ENCODE assay signal across 8 cellular contexts in genomic region chr12:49131973-49132461, GRCh38. TPM values are rescaled to one million over a fixed set of nuclear protein-coding genes. Genes with fewer than 3 reads are reported as not detected.
DNase-seq lines count a peak whose midpoint lies in the region; ATAC-seq and TF ChIP-seq lines count a peak whose summit lies in the region.

No MANE protein-coding gene starts in this region.

- TF ChIP-seq CTCF in astrocyte of the cerebellum (IDR thresholded peaks at IDR 0.05; ENCODE audit: low read depth, low read length, missing control alignments) = no peak

- no peaks in the 10 kb centered on the region for H3K9me3 Mint-ChIP-seq in activated CD8-positive, alpha-beta memory T cell treated with anti-CD3 and anti-CD28 coated beads, Interleukin-2, amount 10 ng/mL, durations not matched to agents 7 days and 5 days (ENCODE audit: low read depth)

- peak overlapping the region; percentile 84 for H3K4me3 Mint-ChIP-seq in activated CD8-positive, alpha-beta memory T cell treated with anti-CD3 and anti-CD28 coated beads, Interleukin-2, amount 10 ng/mL, durations not matched to agents 7 days and 5 days

- no peak for ATAC-seq in activated CD8-positive, alpha-beta memory T cell treated with anti-CD3 and anti-CD28 coated beads, Interleukin-2, amount 10 ng/mL, durations not matched to agents 7 days and 5 days
- ATAC-seq in HG02798 (IDR thresholded peaks at IDR 0.05; ENCODE audit: poor library complexity, unreplicated experiment) = no peak
- ATAC-seq in HG03108 (IDR thresholded peaks at IDR 0.05; ENCODE audit: unreplicated experiment) = no peak

- H3K4me1 Mint-ChIP-seq in activated CD8-positive, alpha-beta memory T cell treated with anti-CD3 and anti-CD28 coated beads, Interleukin-2, amount 10 ng/mL, durations not matched to agents 7 days and 5 days = peaks cover 49% of the 10 kb centered on the region

- peak overlapping the region; percentile 20 for H3K4me3 ChIP-seq in astrocyte of the cerebellum (ENCODE audit: low read depth, low read length)

- DNase-seq in activated CD8-positive, alpha-beta memory T cell treated with anti-CD3 and anti-CD28 coated beads, Interleukin-2, amount 10 ng/mL, durations not matched to agents 7 days and 5 days = no peak
- DNase-seq in activated CD8-positive, alpha-beta memory T cell treated with anti-CD3 and anti-CD28 coated beads, Interleukin-2, amount 50 U/mL, for 4 hours = no peak
- DNase-seq in NCI-H2196 (lab: John Stamatoyannopoulos, UW; ENCODE audit: unreplicated experiment) (peak; percentile 28), astrocyte of the cerebellum (ENCODE audit: low read depth) (no peak), iris pigment epithelial cell (ENCODE audit: low read depth) (peak; percentile 70), stromal cell of bone marrow (ENCODE audit: low read depth) (peak; percentile 48)

- H3K36me3 Mint-ChIP-seq in activated CD8-positive, alpha-beta memory T cell treated with anti-CD3 and anti-CD28 coated beads, Interleukin-2, amount 10 ng/mL, durations not matched to agents 7 days and 5 days = peaks cover 41% of the 10 kb centered on the region

- peaks cover 6% of the 10 kb centered on the region for H3K27me3 Mint-ChIP-seq in activated CD8-positive, alpha-beta memory T cell treated with anti-CD3 and anti-CD28 coated beads, Interleukin-2, amount 10 ng/mL, durations not matched to agents 7 days and 5 days

- in situ Hi-C loops in astrocyte of the cerebellum (cut with HindIII; ENCODE audit: low sequenced_read_pairs) = no loop called here

- CTCF ChIA-PET in activated CD8-positive, alpha-beta memory T cell treated with anti-CD3 and anti-CD28 coated beads, Interleukin-2, amount 10 ng/mL, durations not matched to agents 7 days and 5 days (lab: Charles Lee) = interaction anchor here (0.8 to 4.6 kb wide), 10 partner anchors 11 to 191 kb away, joined by 3 to 38 read pairs (median 16); partner anchors contain the start of genes LMBR1L, TROAP and TUBA1A

- H3K27ac Mint-ChIP-seq in activated CD8-positive, alpha-beta memory T cell treated with anti-CD3 and anti-CD28 coated beads, Interleukin-2, amount 10 ng/mL, durations not matched to agents 7 days and 5 days = peak overlapping the region; percentile 93

RNA-seq across cellular contexts. Expression of gene TUBA1B, which starts 0.8 kb away (rescaled TPM):
- 1,000 to 10,000 TPM; 1,970 to 2,009 TPM for total RNA-seq in activated CD8-positive, alpha-beta memory T cell treated with anti-CD3 and anti-CD28 coated beads, Interleukin-2, amount 10 ng/mL, durations not matched to agents 7 days and 5 days

RNA-seq across cellular contexts. Expression of gene LMBR1L, which starts 21.4 kb away (rescaled TPM):
- 10 to 100 TPM; 46.9 to 53.4 TPM for total RNA-seq in activated CD8-positive, alpha-beta memory T cell treated with anti-CD3 and anti-CD28 coated beads, Interleukin-2, amount 10 ng/mL, durations not matched to agents 7 days and 5 days

RNA-seq across cellular contexts. Expression of gene DHH, which starts 37.4 kb away (rescaled TPM):
- under 1 TPM in 1 of 2 experiments, not detected in 1; 0.15 TPM for total RNA-seq in activated CD8-positive, alpha-beta memory T cell treated with anti-CD3 and anti-CD28 coated beads, Interleukin-2, amount 10 ng/mL, durations not matched to agents 7 days and 5 days

RNA-seq across cellular contexts. Expression of gene TUBA1A, which starts 56.9 kb away (rescaled TPM):
- 10 to 100 TPM; 91.0 to 96.5 TPM for total RNA-seq in activated CD8-positive, alpha-beta memory T cell treated with anti-CD3 and anti-CD28 coated beads, Interleukin-2, amount 10 ng/mL, durations not matched to agents 7 days and 5 days

Comparison
In these comparisons a context has a peak if more than half of its experiments do, and no peak if none do; other contexts are left out.
1. DNase-seq: peak in NCI-H2196 (single experiment), iris pigment epithelial cell (single experiment) and stromal cell of bone marrow (single experiment); none in activated CD8-positive, alpha-beta memory T cell treated with anti-CD3 and anti-CD28 coated beads, Interleukin-2, amount 10 ng/mL, durations not matched to agents 7 days and 5 days (single experiment), activated CD8-positive, alpha-beta memory T cell treated with anti-CD3 and anti-CD28 coated beads, Interleukin-2, amount 50 U/mL, for 4 hours (single experiment) and astrocyte of the cerebellum (single experiment).